8 cellular contexts compared by ENCODE assay signal in genomic region chr3:194592798-194593752, GRCh38. TPM values are rescaled to one million over a fixed set of nuclear protein-coding genes. Genes with fewer than 3 reads are reported as not detected.
DNase-seq lines count a peak whose midpoint lies in the region; ATAC-seq, FAIRE-seq and TF ChIP-seq lines count a peak whose summit lies in the region.

No MANE protein-coding gene starts in this region.

- H2BK12ac ChIP-seq in neuronal stem cell (ENCODE audit: low read length), result no peak overlapping the region

- H3K27ac ChIP-seq in SK-N-MC (peak overlapping the region; percentile 56; the same call in 1 of the 2 replicates), neuronal stem cell (replicated peaks; ENCODE audit: low read length) (no peak overlapping the region)

- no peak overlapping the region for H4K91ac ChIP-seq in neuronal stem cell (ENCODE audit: low read depth, low read length, poor library complexity)

- no peaks in the 10 kb centered on the region for H3K9me3 Mint-ChIP-seq in effector memory CD8-positive, alpha-beta T cell

- ATAC-seq in GM21526 (IDR thresholded peaks at IDR 0.05; ENCODE audit: low FRiP score, unreplicated experiment), result no peak
- ATAC-seq in effector memory CD8-positive, alpha-beta T cell (replicated peaks), result no peak
- ATAC-seq in HG03139 (IDR thresholded peaks at IDR 0.05; ENCODE audit: unreplicated experiment), result no peak

- H3K36me3 ChIP-seq in SK-N-MC (ENCODE audit: insufficient read depth, low read length), result no peaks in the 10 kb centered on the region; the same call in 1 of the 2 replicates
- peaks cover 10 to 45% of the 10 kb centered on the region in 2 donors for H3K36me3 ChIP-seq in neuronal stem cell (replicated peaks in 1 of 2; ENCODE audit: control insufficient read depth in 2 of 2, insufficient read depth in 2 of 2, low read length in 2 of 2)

- no peaks in the 10 kb centered on the region for H3K4me1 ChIP-seq in neuronal stem cell (ENCODE audit: control insufficient read depth in 2 of 2, insufficient read depth in 1 of 2, low read depth in 1 of 2, low read length in 2 of 2)

- no CpG with 5 or more reads among the region's 10 CpGs for WGBS in neuronal stem cell (ENCODE audit: extremely low coverage in 2 of 2, insufficient read length in 2 of 2, insufficient replicate concordance in 1 of 2), 2 donors

- H3K4ac ChIP-seq in neuronal stem cell (ENCODE audit: low read length), result no peak overlapping the region

- H3K9ac ChIP-seq in SK-N-MC (ENCODE audit: insufficient read length) (no peak overlapping the region), neuronal stem cell (ENCODE audit: low read depth, low read length, poor library complexity) (no peak overlapping the region)

- no peak overlapping the region for H2AFZ ChIP-seq in neuronal stem cell (ENCODE audit: low read length)

- H3K27ac Mint-ChIP-seq in effector memory CD8-positive, alpha-beta T cell, result no peak overlapping the region

- no peak overlapping the region for H3K4me2 ChIP-seq in neuronal stem cell (ENCODE audit: insufficient read depth, low read length, poor library complexity, severe bottlenecking)

- H2BK120ac ChIP-seq in neuronal stem cell (ENCODE audit: low read depth, low read length), result no peak overlapping the region

- FAIRE-seq in H54 (lab: Jason Lieb, UNC), result peak; percentile 95

- H3K4me3 ChIP-seq in SK-N-MC (peak overlapping the region; percentile 11; the same call in 1 of the 2 replicates), neuronal stem cell (ENCODE audit: low read length in 2 of 2) (no peak overlapping the region)

- no peaks in the 10 kb centered on the region for H3K9me3 ChIP-seq in SK-N-MC (ENCODE audit: low read depth, low read length)
- no peaks in the 10 kb centered on the region for H3K9me3 ChIP-seq in neuronal stem cell (replicated peaks in 1 of 2; ENCODE audit: control insufficient read depth in 2 of 2, insufficient read depth in 1 of 2, low read depth in 1 of 2, low read length in 2 of 2)

- no peak overlapping the region for H2BK5ac ChIP-seq in neuronal stem cell (ENCODE audit: low read length)

- no peak overlapping the region for H3K18ac ChIP-seq in neuronal stem cell (ENCODE audit: low read length)

- H3K36me3 Mint-ChIP-seq in effector memory CD8-positive, alpha-beta T cell (ENCODE audit: insufficient read depth), result no peaks in the 10 kb centered on the region

- peak; percentile 73 for DNase-seq in 8988T
- DNase-seq in H54 (ENCODE audit: insufficient read length, low spot score), result peak; percentile 92
- peak; percentile 97 for DNase-seq in SK-N-MC (ENCODE audit: low read depth, low spot score)
- peak; percentile 38 for DNase-seq in germinal center (ENCODE audit: low spot score)
- DNase-seq in effector memory CD8-positive, alpha-beta T cell, result no peak
- no peak for DNase-seq in neuronal stem cell (ENCODE audit: low spot score)

- H2BK15ac ChIP-seq in neuronal stem cell (ENCODE audit: low read length), result no peak overlapping the region

- H3K14ac ChIP-seq in neuronal stem cell (ENCODE audit: low read length), result no peak overlapping the region

- H2AK5ac ChIP-seq in neuronal stem cell (ENCODE audit: low read depth, low read length), result no peak overlapping the region

- no peaks in the 10 kb centered on the region for H3K27me3 Mint-ChIP-seq in effector memory CD8-positive, alpha-beta T cell

- H4K8ac ChIP-seq in neuronal stem cell (ENCODE audit: low read depth, low read length), result no peak overlapping the region

- no peak overlapping the region for H3K23ac ChIP-seq in neuronal stem cell (ENCODE audit: low read depth, low read length, poor library complexity)

- TF ChIP-seq POLR2A in H54 (IDR thresholded peaks at IDR 0.05; ENCODE audit: low read depth, low read length), result no peak

- H3K79me1 ChIP-seq in neuronal stem cell (ENCODE audit: low read depth, low read length), result peaks cover 2% of the 10 kb centered on the region

- H3K4me3 Mint-ChIP-seq in effector memory CD8-positive, alpha-beta T cell, result no peak overlapping the region

- H3K4me1 Mint-ChIP-seq in effector memory CD8-positive, alpha-beta T cell (ENCODE audit: low read depth in 2 of 2), result peaks cover 4 to 6% of the 10 kb centered on the region in 2 donors

- H3K27me3 ChIP-seq in neuronal stem cell (ENCODE audit: control insufficient read depth in 3 of 3, insufficient read depth in 3 of 3, low read depth in 1 of 3, low read length in 3 of 3), result peaks cover 0 to 2% (median 0%) of the 10 kb centered on the region in 3 experiments

RNA-seq across cellular contexts. Expression of gene TMEM44, which starts 40.1 kb away (rescaled TPM):
- polyA plus RNA-seq in neuronal stem cell (2013, experiment 1 of 2), result 13.7 TPM
- polyA plus RNA-seq in neuronal stem cell (2013, experiment 2 of 2), result 13.8 TPM

Comparison
In these comparisons a context has a peak if more than half of its experiments do, and no peak if none do; other contexts are left out.
1. DNase-seq: peak in 8988T (single experiment), H54 (single experiment), SK-N-MC (single experiment) and germinal center (single experiment); none in effector memory CD8-positive, alpha-beta T cell (0 of 3) and neuronal stem cell (single experiment).